Comparison of ENCODE assay signal across 29 cellular contexts in genomic region chr12:123022846-123023245, GRCh38.
"Had no signal": no experiment of that assay in that cellular context is flagged by ENCODE, and none has a peak within 500 bp of the region (broad histone marks: within the 10 kb centered on the region; RNA-seq: fewer than 3 reads in every experiment).

No MANE protein-coding gene starts in this region.

- H2AFZ ChIP-seq: PC-9 had no signal

- H3K4me3 Mint-ChIP-seq: activated CD4-positive, alpha-beta T cell treated with anti-CD3 and anti-CD28 coated beads, Interleukin-2, amount 10 ng/mL, durations not matched to agents 24 days and 14 days; activated CD8-positive, alpha-beta memory T cell treated with anti-CD3 and anti-CD28 coated beads, Interleukin-2, amount 10 ng/mL, durations not matched to agents 7 days and 5 days; activated naive CD4-positive, alpha-beta T cell treated with anti-CD3 and anti-CD28 coated beads, Interleukin-2, amount 10 ng/mL, durations not matched to agents 7 days and 5 days; activated naive CD8-positive, alpha-beta T cell; central memory CD8-positive, alpha-beta T cell had no signal

- H3K4me2 ChIP-seq: KMS-11, PC-9 had no signal

- ATAC-seq: activated CD8-positive, alpha-beta memory T cell treated with anti-CD3 and anti-CD28 coated beads, Interleukin-2, amount 10 ng/mL, durations not matched to agents 7 days and 5 days had no signal

- H3K27ac ChIP-seq: ascending aorta, cardiac muscle cell, KMS-11, PC-9, WERI-Rb-1 had no signal

- H3K9me3 ChIP-seq: ascending aorta had no signal

- H3K36me3 Mint-ChIP-seq: activated CD8-positive, alpha-beta memory T cell treated with anti-CD3 and anti-CD28 coated beads, Interleukin-2, amount 10 ng/mL, durations not matched to agents 7 days and 5 days had no signal

- H3K27ac Mint-ChIP-seq: activated CD4-positive, alpha-beta T cell treated with anti-CD3 and anti-CD28 coated beads, Interleukin-2, amount 10 ng/mL, durations not matched to agents 24 days and 14 days; activated CD8-positive, alpha-beta memory T cell treated with anti-CD3 and anti-CD28 coated beads, Interleukin-2, amount 10 ng/mL, durations not matched to agents 7 days and 5 days; activated naive CD4-positive, alpha-beta T cell treated with anti-CD3 and anti-CD28 coated beads, Interleukin-2, amount 10 ng/mL, durations not matched to agents 7 days and 5 days; activated naive CD8-positive, alpha-beta T cell had no signal

- DNase-seq: activated CD4-positive, alpha-beta T cell treated with anti-CD3 and anti-CD28 coated beads for 1 hour; activated CD4-positive, alpha-beta T cell treated with anti-CD3 and anti-CD28 coated beads, Interleukin-2, amount 10 ng/mL, durations not matched to agents 24 days and 14 days; activated CD4-positive, alpha-beta T cell treated with anti-CD3 and anti-CD28 coated beads, Interleukin-2, amount 50 U/mL, for 48 hours; activated CD4-positive, CD25-positive, alpha-beta regulatory T cell; activated CD8-positive, alpha-beta memory T cell treated with anti-CD3 and anti-CD28 coated beads for 24 hours; activated CD8-positive, alpha-beta memory T cell treated with anti-CD3 and anti-CD28 coated beads, Interleukin-2, amount 10 ng/mL, durations not matched to agents 7 days and 5 days; activated CD8-positive, alpha-beta memory T cell treated with anti-CD3 and anti-CD28 coated beads, Interleukin-2, amount 50 U/mL, for 48 hours; activated effector memory CD4-positive, alpha-beta T cell treated with Interleukin-2 at 50 U/mL for 16 hours; activated naive CD4-positive, alpha-beta T cell treated with anti-CD3 and anti-CD28 coated beads, Interleukin-2, amount 10 ng/mL, durations not matched to agents 7 days and 5 days; activated T-cell treated with anti-CD3 and anti-CD28 coated beads, Interleukin-2, amount 50 U/mL, for 48 hours; amniotic stem cell; MM.1S; MV-4-11; NCI-H1092; NCI-H1436 treated with DMSO at 0.1 percent for 48 hours; NCI-H1694 treated with DMSO at 0.1 percent for 48 hours; NCI-H2029; NCI-H345; NCI-H524 treated with DMSO at 0.1 percent for 48 hours; NK-92 treated with Interleukin-12 subunit alpha and Interleukin-12 subunit beta, amount 100 ng/mL, for 24 hours; PC-9; Right ventricle myocardium superior; T1000; WERI-Rb-1 had no signal

- H3K27me3 Mint-ChIP-seq: activated CD4-positive, alpha-beta T cell treated with anti-CD3 and anti-CD28 coated beads, Interleukin-2, amount 10 ng/mL, durations not matched to agents 24 days and 14 days; activated CD8-positive, alpha-beta memory T cell treated with anti-CD3 and anti-CD28 coated beads, Interleukin-2, amount 10 ng/mL, durations not matched to agents 7 days and 5 days; activated naive CD4-positive, alpha-beta T cell treated with anti-CD3 and anti-CD28 coated beads, Interleukin-2, amount 10 ng/mL, durations not matched to agents 7 days and 5 days; activated naive CD8-positive, alpha-beta T cell; central memory CD8-positive, alpha-beta T cell had no signal

- H3K27me3 ChIP-seq: ascending aorta, cardiac muscle cell had no signal

- H3K4me1 ChIP-seq: ascending aorta had no signal

- H3K9me3 Mint-ChIP-seq: activated CD4-positive, alpha-beta T cell treated with anti-CD3 and anti-CD28 coated beads, Interleukin-2, amount 10 ng/mL, durations not matched to agents 24 days and 14 days; activated naive CD4-positive, alpha-beta T cell treated with anti-CD3 and anti-CD28 coated beads, Interleukin-2, amount 10 ng/mL, durations not matched to agents 7 days and 5 days; central memory CD8-positive, alpha-beta T cell had no signal

- H3K36me3 ChIP-seq: ascending aorta, cardiac muscle cell, WERI-Rb-1 had no signal

- H3K4me3 ChIP-seq: ascending aorta, cardiac muscle cell, PC-9 had no signal
